In the genomic region with DNA sequence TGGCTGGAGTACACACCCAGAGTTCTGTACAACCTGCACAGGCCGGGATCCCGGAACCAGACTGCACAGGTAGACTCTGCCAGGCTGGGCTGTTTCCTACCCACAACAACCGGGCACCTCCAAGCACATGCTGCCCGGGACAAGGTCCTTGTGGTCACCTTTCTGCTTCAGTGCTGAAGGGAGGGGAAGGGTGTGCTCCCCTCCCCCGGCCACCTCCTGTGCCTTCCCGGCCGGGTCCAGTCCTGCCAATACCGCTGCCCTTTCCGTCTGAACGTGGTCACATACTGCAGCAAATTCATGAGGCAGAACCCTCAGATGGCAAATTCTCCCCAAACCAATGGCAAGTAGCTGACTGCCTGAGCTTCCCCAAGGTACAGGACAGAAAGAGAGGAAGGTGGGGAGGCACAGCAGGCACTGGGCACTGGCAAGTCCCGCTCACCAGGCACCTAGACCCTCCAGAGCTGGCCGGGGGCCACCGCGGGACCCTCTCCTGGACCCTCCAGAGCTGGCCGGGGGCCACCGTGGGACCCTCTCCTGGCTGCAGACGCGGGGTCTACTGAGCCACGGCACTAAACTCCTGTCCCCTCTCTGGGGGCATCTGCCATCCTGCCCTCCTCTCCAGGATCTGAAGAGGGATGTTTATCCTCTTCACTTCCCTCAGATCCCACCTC, we compare ENCODE assay signal across 1 cellular context.
TF ChIP-seq lines count a peak whose summit lies in the region.

No MANE protein-coding gene starts in this region.

TF ChIP-seq in GM12878, 131 proteins besides CTCF, POLR2A, EP300 and RAD21:
- TF ChIP-seq PKNOX1 (IDR thresholded peaks at IDR 0.05) = no peak
- TF ChIP-seq SMARCA5 (IDR thresholded peaks at IDR 0.05) = peak; percentile 21; the same call in 1 of the 2 replicates
- peak; percentile 53; the same call in 1 of the 2 replicates for TF ChIP-seq HDGF (IDR thresholded peaks at IDR 0.05)
